Comparison of ENCODE assay signal across 18 cellular contexts in the genomic region with DNA sequence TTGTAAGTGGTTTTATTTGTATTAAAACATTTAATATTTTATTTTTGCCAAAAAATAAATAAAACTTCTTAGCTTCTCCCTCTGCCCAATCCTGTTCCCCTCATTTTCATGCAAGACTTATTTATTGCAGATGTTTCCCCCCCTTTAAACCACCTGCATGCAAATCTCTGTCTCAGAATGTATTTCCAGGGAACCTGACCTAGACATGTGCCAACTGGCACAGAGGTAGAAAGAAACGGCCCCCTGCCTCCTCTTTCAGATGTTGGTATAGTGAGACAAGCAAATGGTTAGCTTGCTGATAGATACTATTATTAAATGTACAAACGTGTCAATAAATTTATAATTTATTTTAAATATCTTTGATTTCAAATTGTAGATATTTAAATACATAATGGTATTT.
"Had no signal": no experiment of that assay in that cellular context is flagged by ENCODE, and none has a peak within 500 bp of the region (broad histone marks: within the 10 kb centered on the region; RNA-seq: fewer than 3 reads in every experiment).

No MANE protein-coding gene starts in this region.

- H3K4me3 Mint-ChIP-seq: T-helper 17 cell had no signal

- H3K27ac Mint-ChIP-seq: T-helper 17 cell had no signal

- DNase-seq: KBM-7; MV-4-11; NCI-H1048; NCI-H1436; NCI-H187; NCI-H2029; NCI-H2081 treated with DMSO at 0.1 percent for 48 hours; NCI-H446; NCI-H510A; NCI-H524 treated with DMSO at 0.1 percent for 48 hours; NCI-H748 treated with DMSO at 0.1 percent for 48 hours; NK-92 treated with Interleukin-12 subunit alpha and Interleukin-12 subunit beta, amount 100 ng/mL, for 24 hours; PC-3; SJCRH30; T-helper 1 cell; T-helper 17 cell had no signal

- ATAC-seq: Panc1, PC-3, SK-N-SH treated with all-trans-retinoic acid at 6 μM for 48 hours, T-helper 17 cell had no signal
